ENCODE assay signal across 13 cellular contexts in the genomic region with DNA sequence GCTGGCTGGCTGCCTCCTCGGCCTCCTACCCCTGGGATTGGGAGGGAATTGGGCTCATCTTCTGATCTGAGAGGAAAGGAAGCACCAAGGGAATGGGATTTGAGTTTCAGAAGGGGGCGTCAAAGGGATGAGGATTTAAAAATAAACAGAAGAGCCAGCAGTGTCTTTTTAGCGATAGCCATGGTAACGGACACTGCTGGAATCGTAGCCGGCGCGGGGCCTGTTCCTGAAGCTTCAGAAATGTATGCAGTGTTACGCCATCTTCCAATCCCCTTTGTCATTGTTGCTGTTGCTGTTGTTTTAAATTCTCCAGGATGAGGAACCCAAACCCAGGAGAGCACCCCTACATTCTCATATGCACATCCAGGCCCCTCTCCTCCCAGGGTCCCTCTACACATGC.
DNase-seq lines count a peak whose midpoint lies in the region; ATAC-seq and TF ChIP-seq lines count a peak whose summit lies in the region.
"Had no signal": no experiment of that assay in that cellular context is flagged by ENCODE, and none has a peak within 500 bp of the region (broad histone marks: within the 10 kb centered on the region; RNA-seq: fewer than 3 reads in every experiment).

No MANE protein-coding gene starts in this region.

- H4K12ac ChIP-seq in trophoblast cell (ENCODE audit: low read depth, low read length): no peak overlapping the region

- no CpG with 5 or more reads among the region's 9 CpGs for WGBS in trophoblast cell (ENCODE audit: extremely low coverage, insufficient coverage, insufficient read length)

- peak overlapping the region; percentile 50 for H3K18ac ChIP-seq in trophoblast cell (ENCODE audit: low read length)

- H3K4me1 ChIP-seq in BLaER1 (peaks cover 32% of the 10 kb centered on the region), OCI-LY7 (ENCODE audit: insufficient read depth, low read length, poor library complexity, severe bottlenecking) (peaks cover 29% of the 10 kb centered on the region), trophoblast cell (ENCODE audit: control insufficient read depth in 1 of 2, insufficient read depth in 2 of 2, low read length in 2 of 2) (peaks cover 27 to 49% of the 10 kb centered on the region in 2 experiments)
- H3K4me1 ChIP-seq: HAP-1 had no signal

- H4K20me1 ChIP-seq in BLaER1 (no peaks in the 10 kb centered on the region), OCI-LY7 (ENCODE audit: insufficient read depth, low read length) (no peaks in the 10 kb centered on the region)

- H3K4me3 ChIP-seq in BLaER1 (no peak overlapping the region), OCI-LY7 (ENCODE audit: low read depth, low read length, poor library complexity, severe bottlenecking) (no peak overlapping the region), trophoblast cell (ENCODE audit: low read depth, low read length) (no peak overlapping the region)
- H3K4me3 ChIP-seq: HAP-1 had no signal

- H3K36me3 ChIP-seq in BLaER1: no peaks in the 10 kb centered on the region
- H3K36me3 ChIP-seq in OCI-LY7 (ENCODE audit: insufficient read depth, low read length): no peaks in the 10 kb centered on the region
- no peaks in the 10 kb centered on the region for H3K36me3 ChIP-seq in trophoblast cell (ENCODE audit: control insufficient read depth in 1 of 2, insufficient read depth in 2 of 2, low read length in 2 of 2)
- H3K36me3 ChIP-seq: HAP-1 had no signal

- no peak overlapping the region for H3K23ac ChIP-seq in trophoblast cell (ENCODE audit: low read length)

- no peaks in the 10 kb centered on the region for H3K9me3 ChIP-seq in BLaER1
- no peaks in the 10 kb centered on the region for H3K9me3 ChIP-seq in OCI-LY7 (ENCODE audit: low read length)
- no peaks in the 10 kb centered on the region for H3K9me3 ChIP-seq in trophoblast cell (ENCODE audit: insufficient read depth, low read depth, low read length)
- H3K9me3 ChIP-seq: HAP-1 had no signal

- TF ChIP-seq CTCF in OCI-LY7 (conservative IDR thresholded peaks at IDR 0.05; ENCODE audit: low read length): no peak

- peak overlapping the region; percentile 94 for H2BK120ac ChIP-seq in trophoblast cell (ENCODE audit: insufficient read depth, low read length, poor library complexity)

- DNase-seq in OCI-LY7 (ENCODE audit: low spot score) (no peak), left kidney (ENCODE audit: low read depth, low spot score) (peak; percentile 55), trophoblast cell (no peak), left colon (no peak)
- no peak for DNase-seq in effector CD8-positive, alpha-beta T cell (lab: John Stamatoyannopoulos, UW)
- DNase-seq: 8988T; AML-193; CD4-positive, alpha-beta memory T cell; EL had no signal

- intact Hi-C loops in OCI-LY7 (cut with micrococcal nuclease; ENCODE audit: unreplicated experiment) (no loop called here), left colon (cut with DNase I, micrococcal nuclease) (no loop called here)

- H3K27me3 ChIP-seq in BLaER1: no peaks in the 10 kb centered on the region
- no peaks in the 10 kb centered on the region for H3K27me3 ChIP-seq in trophoblast cell (ENCODE audit: insufficient read depth, low read length)

- BruUV-seq in OCI-LY7 (replicated peaks; lab: Mats Ljungman, UMichigan): no TSS peak

- H2AFZ ChIP-seq in OCI-LY7 (ENCODE audit: low read length): no peak overlapping the region
- no peak overlapping the region for H2AFZ ChIP-seq in trophoblast cell (ENCODE audit: insufficient read depth, low read length, poor library complexity)

- H2AK5ac ChIP-seq in trophoblast cell (ENCODE audit: low read length): peak overlapping the region; percentile 75

- POLR2A ChIA-PET in OCI-LY7 (lab: Charles Lee): interaction anchor here (0.6 to 1.1 kb wide), 2 partner anchors 20 to 141 kb away, joined by 3 read pairs; no protein-coding TSS in a partner anchor

- H3K4me2 ChIP-seq in BLaER1 (peak overlapping the region; percentile 63), OCI-LY7 (ENCODE audit: low read length) (peak overlapping the region; percentile 25; the same call in 1 of the 2 replicates), trophoblast cell (ENCODE audit: low read length) (no peak overlapping the region)

- peak overlapping the region; percentile 55 for H2BK5ac ChIP-seq in trophoblast cell (ENCODE audit: low read depth, low read length, poor library complexity)

- ATAC-seq in GM21576 (IDR thresholded peaks at IDR 0.05; ENCODE audit: unreplicated experiment) (no peak), left colon (no peak)

- H3K4ac ChIP-seq in trophoblast cell (ENCODE audit: low read depth, low read length): peak overlapping the region; percentile 74

- H3K9me2 ChIP-seq in OCI-LY7 (ENCODE audit: insufficient read depth, low read length): no peaks in the 10 kb centered on the region

- H3K27ac ChIP-seq in BLaER1 (no peak overlapping the region), OCI-LY7 (ENCODE audit: low read depth, low read length, poor library complexity, severe bottlenecking) (no peak overlapping the region), trophoblast cell (ENCODE audit: low read depth, low read length) (no peak overlapping the region)
- H3K27ac ChIP-seq: C4-2B had no signal

- peak overlapping the region; percentile 86 for H4K91ac ChIP-seq in trophoblast cell (ENCODE audit: low read depth, low read length)

- H3K14ac ChIP-seq in trophoblast cell (ENCODE audit: low read length): peak overlapping the region; percentile 78

- H3K79me2 ChIP-seq in OCI-LY7 (ENCODE audit: insufficient read depth, low read depth, low read length) (no peaks in the 10 kb centered on the region), trophoblast cell (ENCODE audit: control insufficient read depth, insufficient read depth, low read length, poor library complexity) (peaks cover 3% of the 10 kb centered on the region)

- peak overlapping the region; percentile 15 for H2BK12ac ChIP-seq in trophoblast cell (ENCODE audit: low read length)

- H3K79me1 ChIP-seq in trophoblast cell (ENCODE audit: low read length): peaks cover 51% of the 10 kb centered on the region

- H3K9ac ChIP-seq in BLaER1 (no peak overlapping the region), trophoblast cell (ENCODE audit: low read length) (no peak overlapping the region)

- CTCF ChIA-PET in OCI-LY7 (lab: Charles Lee; ENCODE audit: unreplicated experiment): no interaction called here

- peak overlapping the region; percentile 70 for H4K8ac ChIP-seq in trophoblast cell (ENCODE audit: low read depth, low read length)
